In genomic region chr22:41913842-41914534, GRCh38 we compare ENCODE assay signal across 1 cellular context.
TF ChIP-seq lines count a peak whose summit lies in the region.

No MANE protein-coding gene starts in this region.

TF ChIP-seq in K562, 482 proteins besides CTCF, POLR2A, EP300 and RAD21:
- TF ChIP-seq HDAC6 (IDR thresholded peaks at IDR 0.05; ENCODE audit: low read depth, low read length), result peak; percentile 70; the same call in 1 of the 2 replicates
- no peak for TF ChIP-seq ZKSCAN8 (CRISPR knock-in tag; IDR thresholded peaks at IDR 0.05)
- TF ChIP-seq BHLHE40 (IDR thresholded peaks at IDR 0.05; ENCODE audit: low read length), result peak; percentile 42; the same call in 1 of the 2 replicates
- no peak for TF ChIP-seq ZBTB7A (IDR thresholded peaks at IDR 0.05; ENCODE audit: borderline replicate concordance, control insufficient read depth, low read depth, low read length)
- no peak for TF ChIP-seq ADNP (tag; IDR thresholded peaks at IDR 0.05)
- peak; percentile 32 to 76 for TF ChIP-seq E2F6 (IDR thresholded peaks at IDR 0.05; ENCODE audit: borderline replicate concordance in 1 of 2, extremely low read depth in 1 of 2, insufficient read depth in 1 of 2, insufficient read length in 1 of 2, low read depth in 1 of 2, low read length in 1 of 2, poor library complexity in 1 of 2, severe bottlenecking in 1 of 2)
- TF ChIP-seq L3MBTL2 (IDR thresholded peaks at IDR 0.05), result 0 out of 2 replicates have a peak, but pooled peaks have one; percentile 20
- TF ChIP-seq, protein P1, sequence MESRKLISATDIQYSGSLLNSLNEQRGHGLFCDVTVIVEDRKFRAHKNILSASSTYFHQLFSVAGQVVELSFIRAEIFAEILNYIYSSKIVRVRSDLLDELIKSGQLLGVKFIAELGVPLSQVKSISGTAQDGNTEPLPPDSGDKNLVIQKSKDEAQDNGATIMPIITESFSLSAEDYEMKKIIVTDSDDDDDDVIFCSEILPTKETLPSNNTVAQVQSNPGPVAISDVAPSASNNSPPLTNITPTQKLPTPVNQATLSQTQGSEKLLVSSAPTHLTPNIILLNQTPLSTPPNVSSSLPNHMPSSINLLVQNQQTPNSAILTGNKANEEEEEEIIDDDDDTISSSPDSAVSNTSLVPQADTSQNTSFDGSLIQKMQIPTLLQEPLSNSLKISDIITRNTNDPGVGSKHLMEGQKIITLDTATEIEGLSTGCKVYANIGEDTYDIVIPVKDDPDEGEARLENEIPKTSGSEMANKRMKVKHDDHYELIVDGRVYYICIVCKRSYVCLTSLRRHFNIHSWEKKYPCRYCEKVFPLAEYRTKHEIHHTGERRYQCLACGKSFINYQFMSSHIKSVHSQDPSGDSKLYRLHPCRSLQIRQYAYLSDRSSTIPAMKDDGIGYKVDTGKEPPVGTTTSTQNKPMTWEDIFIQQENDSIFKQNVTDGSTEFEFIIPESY (CRISPR knock-in tag; IDR thresholded peaks at IDR 0.05), result peak; percentile 70; the same call in 1 of the 2 replicates
